Comparison of ENCODE assay signal across 8 cellular contexts in the genomic region with DNA sequence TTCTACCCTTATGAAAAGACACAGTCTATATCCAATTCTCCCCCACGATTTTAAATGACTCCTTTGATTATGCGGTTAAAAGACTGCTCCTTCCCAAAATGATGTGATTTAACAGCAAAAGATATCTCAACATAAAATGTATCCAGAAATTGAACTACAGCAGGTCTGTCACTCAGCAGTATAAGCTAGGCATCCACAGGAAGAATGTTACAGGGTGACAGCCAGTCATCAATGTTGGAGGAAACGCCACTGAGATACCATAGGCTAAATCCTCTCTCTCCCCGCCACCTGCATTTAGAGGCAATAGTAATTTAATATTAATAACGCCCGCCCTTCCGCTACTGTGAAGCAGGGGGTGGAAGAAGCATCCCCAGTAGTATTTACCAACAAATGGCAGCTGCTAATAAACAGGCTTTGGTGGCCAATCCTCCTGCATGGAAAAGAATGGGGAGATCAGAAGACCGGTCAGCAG. TPM values are rescaled to one million over a fixed set of nuclear protein-coding genes. Genes with fewer than 3 reads are reported as not detected.
A peak's percentile ranks its signal among the peaks of the same experiment; 100 is the strongest.
DNase-seq lines count a peak whose midpoint lies in the region; ATAC-seq and TF ChIP-seq lines count a peak whose summit lies in the region.

No MANE protein-coding gene starts in this region.

- peak overlapping the region; percentile 83 to 92 for H3K9ac ChIP-seq in mucosa of rectum (ENCODE audit: low read depth in 1 of 2, low read length in 2 of 2)

- ATAC-seq in HG02885 (IDR thresholded peaks at IDR 0.05; ENCODE audit: poor library complexity, unreplicated experiment) = peak; percentile 1

- H3K4me1 ChIP-seq in CD8-positive, alpha-beta memory T cell (ENCODE audit: insufficient read depth, low read length) = peaks cover 56% of the 10 kb centered on the region
- H3K4me1 ChIP-seq in mucosa of rectum (ENCODE audit: control insufficient read depth in 2 of 2, insufficient read depth in 2 of 2, low read length in 2 of 2) = peaks cover 18 to 21% of the 10 kb centered on the region in 2 donors

- POLR2A ChIA-PET in CD8-positive, alpha-beta memory T cell (lab: Charles Lee) = interaction anchor here (0.6 to 2.6 kb wide), 8 partner anchors 11 to 179 kb away, joined by 3 to 17 read pairs (median 4); a partner anchor contains a TSS

- H3K4me3 ChIP-seq in CD8-positive, alpha-beta memory T cell (ENCODE audit: low read length) = peak overlapping the region; percentile 92
- H3K4me3 ChIP-seq in astrocyte of the spinal cord (ENCODE audit: low read depth, low read length) (peak overlapping the region; percentile 80), mucosa of rectum (ENCODE audit: low read length in 2 of 2) (peak overlapping the region; percentile 92 to 95)

- H3K4me1 Mint-ChIP-seq in CD8-positive, alpha-beta memory T cell = peaks cover 39 to 71% (median 42%) of the 10 kb centered on the region in 3 donors

- peaks cover 29% of the 10 kb centered on the region for H3K36me3 ChIP-seq in CD8-positive, alpha-beta memory T cell (ENCODE audit: insufficient read depth, low read length)
- peaks cover 12 to 21% of the 10 kb centered on the region in 2 donors for H3K36me3 ChIP-seq in mucosa of rectum (ENCODE audit: control insufficient read depth in 2 of 2, insufficient read depth in 2 of 2, low read length in 2 of 2)

- no peak overlapping the region for H3K27ac Mint-ChIP-seq in CD8-positive, alpha-beta memory T cell

- H3K36me3 Mint-ChIP-seq in CD8-positive, alpha-beta memory T cell = peaks cover 4 to 41% (median 8%) of the 10 kb centered on the region in 3 donors

- peak in 2 of 5 donors; percentile 2 to 46 for DNase-seq in CD8-positive, alpha-beta memory T cell
- DNase-seq in astrocyte of the spinal cord (ENCODE audit: low read depth, low spot score) (no peak), midbrain (lab: John Stamatoyannopoulos, UW) (no peak), globus pallidus (ENCODE audit: low spot score) (no peak), kidney glomerular epithelial cell (lab: John Stamatoyannopoulos, UW) (no peak)
- no peak for DNase-seq in stimulated activated CD4-positive, alpha-beta T cell treated with anti-CD3 and anti-CD28 coated beads, Interleukin-15, amount 100 ng/mL, for 24 hours

- H3K27me3 ChIP-seq in CD8-positive, alpha-beta memory T cell (ENCODE audit: insufficient read depth, low read length, poor library complexity, severe bottlenecking) = no peaks in the 10 kb centered on the region
- no peaks in the 10 kb centered on the region for H3K27me3 ChIP-seq in mucosa of rectum (ENCODE audit: control insufficient read depth in 2 of 2, insufficient read depth in 2 of 2, low read length in 2 of 2)

- no peak for TF ChIP-seq CTCF in astrocyte of the spinal cord (IDR thresholded peaks at IDR 0.05; ENCODE audit: low read depth, low read length)

- no peaks in the 10 kb centered on the region for H3K9me3 Mint-ChIP-seq in CD8-positive, alpha-beta memory T cell

- in situ Hi-C loops in astrocyte of the spinal cord (cut with HindIII; ENCODE audit: low sequenced_read_pairs) = no loop called here

- no peaks in the 10 kb centered on the region for H3K27me3 Mint-ChIP-seq in CD8-positive, alpha-beta memory T cell

- no peaks in the 10 kb centered on the region for H3K9me3 ChIP-seq in CD8-positive, alpha-beta memory T cell (ENCODE audit: low read length)
- no peaks in the 10 kb centered on the region for H3K9me3 ChIP-seq in mucosa of rectum (ENCODE audit: control insufficient read depth in 2 of 2, low read length in 2 of 2)

- no peak overlapping the region for H3K4me3 Mint-ChIP-seq in CD8-positive, alpha-beta memory T cell

- H3K27ac ChIP-seq in CD8-positive, alpha-beta memory T cell (ENCODE audit: low read depth, low read length) = peak overlapping the region; percentile 80
- H3K27ac ChIP-seq in mucosa of rectum (ENCODE audit: low read depth in 2 of 2, low read length in 2 of 2) = peak overlapping the region; percentile 58 to 74

- CTCF ChIA-PET in CD8-positive, alpha-beta memory T cell (lab: Charles Lee) = interaction anchor here (1.2 to 1.4 kb wide), 2 partner anchors 8 to 29 kb away, joined by 3 read pairs; no protein-coding TSS in a partner anchor

RNA-seq across cellular contexts. Expression of a gene that starts 0.6 kb away (rescaled TPM):
- 100 to 1,000 TPM in 1 of 2 experiments, 10 to 100 TPM in 1; 95.1 to 101 TPM for total RNA-seq in CD8-positive, alpha-beta memory T cell
- polyA plus RNA-seq in CD8-positive, alpha-beta memory T cell = 87.3 TPM

RNA-seq across cellular contexts. Expression of a gene that starts 0.8 kb away (rescaled TPM):
- 10 to 100 TPM; 48.1 to 52.3 TPM for total RNA-seq in CD8-positive, alpha-beta memory T cell
- 25.8 TPM for polyA plus RNA-seq in CD8-positive, alpha-beta memory T cell

RNA-seq across cellular contexts. Expression of a gene that starts 25.3 kb away (rescaled TPM):
- under 1 TPM; 0.28 to 0.64 TPM for total RNA-seq in CD8-positive, alpha-beta memory T cell
- polyA plus RNA-seq in CD8-positive, alpha-beta memory T cell = not detected
